26 cellular contexts compared by ENCODE assay signal in the genomic region with DNA sequence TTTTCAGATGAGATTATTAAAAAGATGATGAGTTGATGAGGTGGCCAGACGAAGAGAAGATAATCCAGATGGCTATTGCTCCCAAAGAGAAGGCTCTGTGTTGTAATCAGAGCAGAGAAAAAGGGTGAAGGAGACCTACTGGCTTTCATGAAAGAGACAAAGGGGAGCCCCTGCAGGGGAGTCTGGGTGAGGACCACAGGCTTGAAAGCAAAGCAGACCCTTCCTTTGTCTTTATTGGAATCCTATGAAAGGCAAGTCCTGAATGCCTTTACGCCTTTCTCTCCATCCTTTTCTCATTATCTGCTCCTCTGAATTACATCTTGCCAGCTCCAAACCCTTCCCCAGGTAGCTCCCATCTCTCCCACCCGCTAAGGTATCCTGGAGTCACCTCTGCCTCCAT.
"Had no signal": no experiment of that assay in that cellular context is flagged by ENCODE, and none has a peak within 500 bp of the region (broad histone marks: within the 10 kb centered on the region; RNA-seq: fewer than 3 reads in every experiment).

No MANE protein-coding gene starts in this region.

- H3K9me3 ChIP-seq: adrenal gland, ascending aorta, esophagus muscularis mucosa, mucosa of descending colon, neutrophil, spleen, testis, transverse colon had no signal

- H3K9me3 Mint-ChIP-seq: activated naive CD4-positive, alpha-beta T cell treated with anti-CD3 and anti-CD28 coated beads, Interleukin-2, amount 50 U/mL, for 72 hours; activated T-cell treated with anti-CD3 and anti-CD28 coated beads, Interleukin-2, amount 50 U/mL, for 72 hours; natural killer cell treated with Interleukin-12 subunit alpha and Interleukin-12 subunit beta and Interleukin-15 and Interleukin-18, amount 100 ng/mL, for 72 hours; T-helper 2 cell treated with Interferon-gamma antibody and Interleukin-4, amounts not matched to agents 5 μg/mL and 100 μg/mL, for 36 hours had no signal

- H3K27me3 ChIP-seq: adrenal gland, ascending aorta, brain microvascular endothelial cell, esophagus muscularis mucosa, foreskin keratinocyte, testis, transverse colon had no signal

- H3K36me3 Mint-ChIP-seq: activated naive CD4-positive, alpha-beta T cell treated with anti-CD3 and anti-CD28 coated beads, Interleukin-2, amount 50 U/mL, for 72 hours; natural killer cell treated with Interleukin-12 subunit alpha and Interleukin-12 subunit beta and Interleukin-15 and Interleukin-18, amount 100 ng/mL, for 72 hours had no signal

- H3K4me3 Mint-ChIP-seq: activated T-cell treated with anti-CD3 and anti-CD28 coated beads, Interleukin-2, amount 50 U/mL, for 72 hours; natural killer cell treated with Interleukin-12 subunit alpha and Interleukin-12 subunit beta and Interleukin-15 and Interleukin-18, amount 100 ng/mL, for 72 hours; T-helper 2 cell treated with Interferon-gamma antibody and Interleukin-4, amounts not matched to agents 5 μg/mL and 100 μg/mL, for 36 hours had no signal

- H3K27ac Mint-ChIP-seq: activated naive CD4-positive, alpha-beta T cell treated with anti-CD3 and anti-CD28 coated beads, Interleukin-2, amount 50 U/mL, for 72 hours; activated T-cell treated with anti-CD3 and anti-CD28 coated beads, Interleukin-2, amount 50 U/mL, for 72 hours; natural killer cell treated with Interleukin-12 subunit alpha and Interleukin-12 subunit beta and Interleukin-15 and Interleukin-18, amount 100 ng/mL, for 72 hours; T-helper 2 cell treated with Interferon-gamma antibody and Interleukin-4, amounts not matched to agents 5 μg/mL and 100 μg/mL, for 36 hours had no signal

- ATAC-seq: activated naive CD4-positive, alpha-beta T cell treated with anti-CD3 and anti-CD28 coated beads, Interleukin-2, amount 50 U/mL, for 72 hours; activated T-cell treated with anti-CD3 and anti-CD28 coated beads, Interleukin-2, amount 50 U/mL, for 72 hours; foreskin keratinocyte; left ventricle myocardium superior; mucosa of descending colon; natural killer cell treated with Interleukin-12 subunit alpha and Interleukin-12 subunit beta and Interleukin-15 and Interleukin-18, amount 100 ng/mL, for 72 hours; right cardiac atrium; stimulated activated naive CD8-positive, alpha-beta T cell treated with anti-CD3 and anti-CD28 coated beads, Interleukin-15, Interleukin-2, amounts not matched to agents 100 U/mL and 50 U/mL, for 24 hours had no signal

- H3K27ac ChIP-seq: ascending aorta, brain microvascular endothelial cell, foreskin keratinocyte, neutrophil, spleen, testis, transverse colon had no signal

- H3K4me1 ChIP-seq: ascending aorta, foreskin keratinocyte, transverse colon had no signal

- DNase-seq: activated CD4-positive, alpha-beta T cell treated with anti-CD3 and anti-CD28 coated beads for 4 hours; activated CD4-positive, alpha-beta T cell treated with anti-CD3 and anti-CD28 coated beads, Interleukin-2, amount 50 U/mL, for 4 hours; activated CD4-positive, CD25-positive, alpha-beta regulatory T cell; activated naive CD4-positive, alpha-beta T cell; activated T-cell treated with anti-CD3 and anti-CD28 coated beads for 4 hours; activated T-cell treated with anti-CD3 and anti-CD28 coated beads, Interleukin-2, amount 50 U/mL, for 72 hours; adrenal gland; brain microvascular endothelial cell; central memory CD4-positive, alpha-beta T cell; foreskin keratinocyte; islet precursor cell; left ventricle myocardium superior; mucosa of descending colon; right cardiac atrium; spleen; stimulated activated CD4-positive, alpha-beta T cell treated with anti-CD3 and anti-CD28 coated beads, Interleukin-2, amount 100 ng/mL, for 48 hours; stimulated activated naive CD8-positive, alpha-beta T cell treated with anti-CD3 and anti-CD28 coated beads, Interleukin-15, Interleukin-2, amounts not matched to agents 100 U/mL and 50 U/mL, for 24 hours; T-helper 1 cell; testis; transverse colon had no signal

- H3K36me3 ChIP-seq: adrenal gland, ascending aorta, brain microvascular endothelial cell, esophagus muscularis mucosa, neutrophil, spleen, transverse colon had no signal

- H3K4me3 ChIP-seq: adrenal gland, ascending aorta, esophagus muscularis mucosa, mucosa of descending colon, spleen, testis, transverse colon had no signal
